ENCODE assay signal across 13 cellular contexts in genomic region chr11:116707250-116707649, GRCh38.
A peak's percentile ranks its signal among the peaks of the same experiment; 100 is the strongest.
DNase-seq lines count a peak whose midpoint lies in the region; ATAC-seq and TF ChIP-seq lines count a peak whose summit lies in the region.
"Had no signal": no experiment of that assay in that cellular context is flagged by ENCODE, and none has a peak within 500 bp of the region (broad histone marks: within the 10 kb centered on the region; RNA-seq: fewer than 3 reads in every experiment).

No MANE protein-coding gene starts in this region.

- no peaks in the 10 kb centered on the region for H3K36me3 ChIP-seq in skeletal muscle tissue (ENCODE audit: control insufficient read depth in 3 of 3, insufficient read depth in 3 of 3, low read length in 3 of 3)

- POLR2A ChIA-PET in RWPE1 (lab: Yijun Ruan, JAX; ENCODE audit: low non-redundant PET) = no interaction called here

- H3K9ac ChIP-seq in skeletal muscle tissue (ENCODE audit: low read depth in 1 of 3, low read length in 3 of 3) = peak overlapping the region in 2 of 3 donors; percentile 14 to 54

- TF ChIP-seq CTCF in foreskin keratinocyte (conservative IDR thresholded peaks at IDR 0.05) (no peak), RWPE1 (conservative IDR thresholded peaks at IDR 0.05; ENCODE audit: low read depth) (no peak)

- no peaks in the 10 kb centered on the region for H3K9me3 ChIP-seq in skeletal muscle tissue (ENCODE audit: control insufficient read depth in 3 of 3, low read length in 3 of 3)

- DNase-seq in NCI-H2029 (lab: John Stamatoyannopoulos, UW) (peak; percentile 48), NCI-H2029 treated with DMSO at 0.1 percent for 48 hours (lab: John Stamatoyannopoulos, UW) (no peak), NCI-H774 (lab: John Stamatoyannopoulos, UW) (peak; percentile 75), foreskin keratinocyte (peak in 1 of 2 donors; percentile 31), GDM1 (lab: John Stamatoyannopoulos, UW) (no peak), RWPE1 (ENCODE audit: low spot score) (no peak)
- DNase-seq: activated CD8-positive, alpha-beta memory T cell treated with anti-CD3 and anti-CD28 coated beads, Interleukin-2, amount 10 ng/mL, durations not matched to agents 7 days and 5 days; dermis blood vessel endothelial cell; DND-41; glutamatergic neuron; mesendoderm had no signal

- CTCF ChIA-PET in RWPE1 (lab: Yijun Ruan, JAX) = interaction anchor here (0.6 to 1.1 kb wide), 3 partner anchors 9 to 36 kb away, joined by 3 read pairs; no protein-coding TSS in a partner anchor

- ATAC-seq in foreskin keratinocyte (peak; percentile 79), GM21723 (IDR thresholded peaks at IDR 0.05; ENCODE audit: unreplicated experiment) (no peak)
- ATAC-seq: activated CD8-positive, alpha-beta memory T cell treated with anti-CD3 and anti-CD28 coated beads, Interleukin-2, amount 10 ng/mL, durations not matched to agents 7 days and 5 days had no signal

- H3K27me3 ChIP-seq in foreskin keratinocyte (peaks cover 29% of the 10 kb centered on the region), skeletal muscle tissue (ENCODE audit: control insufficient read depth in 3 of 3, insufficient read depth in 3 of 3, low read length in 3 of 3) (peaks cover 18 to 31% (median 23%) of the 10 kb centered on the region in 3 donors)

- peak overlapping the region in 2 of 3 donors; percentile 35 to 54 for H3K4me3 ChIP-seq in skeletal muscle tissue (ENCODE audit: low read length in 3 of 3)

- H3K27ac ChIP-seq in foreskin keratinocyte (no peak overlapping the region), skeletal muscle tissue (ENCODE audit: low read depth, low read length) (no peak overlapping the region), RWPE1 (no peak overlapping the region)

- H3K4me1 ChIP-seq in foreskin keratinocyte = no peaks in the 10 kb centered on the region
- H3K4me1 ChIP-seq in skeletal muscle tissue (ENCODE audit: control insufficient read depth in 3 of 3, insufficient read depth in 3 of 3, low read length in 3 of 3) = peaks cover 0 to 12% (median 6%) of the 10 kb centered on the region in 3 donors

Comparison
In these comparisons a context has a peak if more than half of its experiments do, and no peak if none do; other contexts are left out.
1. DNase-seq: peak in NCI-H2029 (single experiment) and NCI-H774 (single experiment); none in NCI-H2029 treated with DMSO at 0.1 percent for 48 hours (single experiment), GDM1 (single experiment) and RWPE1 (single experiment).